Comparison of ENCODE assay signal across 8 cellular contexts in genomic region chrX:48576108-48576507, GRCh38. TPM values are rescaled to one million over a fixed set of nuclear protein-coding genes. Genes with fewer than 3 reads are reported as not detected.
DNase-seq lines count a peak whose midpoint lies in the region; ATAC-seq, FAIRE-seq and TF ChIP-seq lines count a peak whose summit lies in the region.

No MANE protein-coding gene starts in this region.

- peak overlapping the region; percentile 80 for H3K4me3 ChIP-seq in bronchial epithelial cell (ENCODE audit: low read depth, low read length)

- H3K9me3 ChIP-seq in KOPT-K1 (ENCODE audit: insufficient read depth, low read length, poor library complexity, severe bottlenecking): no peaks in the 10 kb centered on the region

- H3K4me3 Mint-ChIP-seq in CD14-positive monocyte: peak overlapping the region in 1 of 2 donors; percentile 35
- H3K4me3 Mint-ChIP-seq in natural killer cell treated with Interleukin-12 subunit alpha and Interleukin-12 subunit beta and Interleukin-15 and Interleukin-18, amount 100 ng/mL, for 72 hours: peak overlapping the region; percentile 95

- no peaks in the 10 kb centered on the region for H3K27me3 ChIP-seq in bronchial epithelial cell (ENCODE audit: control insufficient read depth, insufficient read depth, low read length)

- H3K4me1 Mint-ChIP-seq in CD14-positive monocyte: peaks cover 16% of the 10 kb centered on the region
- peaks cover 25 to 43% of the 10 kb centered on the region in 2 donors for H3K4me1 Mint-ChIP-seq in natural killer cell treated with Interleukin-12 subunit alpha and Interleukin-12 subunit beta and Interleukin-15 and Interleukin-18, amount 100 ng/mL, for 72 hours (ENCODE audit: low read depth in 2 of 2)

- FAIRE-seq in bronchial epithelial cell (lab: Jason Lieb, UNC): no peak

- DNase-seq in CD14-positive monocyte (ENCODE audit: low spot score): no peak
- no peak for DNase-seq in bronchial epithelial cell (ENCODE audit: low read depth)
- DNase-seq in natural killer cell treated with Interleukin-12 subunit alpha and Interleukin-12 subunit beta and Interleukin-15 and Interleukin-18, amount 100 ng/mL, for 72 hours (ENCODE audit: low spot score): no peak
- no peak for DNase-seq in germinal center (ENCODE audit: low spot score)
- no peak for DNase-seq in DMS79 (lab: John Stamatoyannopoulos, UW)
- DNase-seq in cerebellar nuclear complex (lab: John Stamatoyannopoulos, UW): no peak

- H3K9me3 Mint-ChIP-seq in CD14-positive monocyte: peaks cover 0 to 15% (median 4%) of the 10 kb centered on the region in 7 donors
- no peaks in the 10 kb centered on the region for H3K9me3 Mint-ChIP-seq in natural killer cell treated with Interleukin-12 subunit alpha and Interleukin-12 subunit beta and Interleukin-15 and Interleukin-18, amount 100 ng/mL, for 72 hours

- no peak for TF ChIP-seq CTCF in CD14-positive monocyte (IDR thresholded peaks at IDR 0.05)
- TF ChIP-seq CTCF in bronchial epithelial cell (IDR thresholded peaks at IDR 0.05; ENCODE audit: insufficient read depth, low read length, severe bottlenecking): no peak

- H3K27ac ChIP-seq in KOPT-K1 (ENCODE audit: low read depth, low read length, poor library complexity, severe bottlenecking): peak overlapping the region; percentile 98

- ATAC-seq in natural killer cell treated with Interleukin-12 subunit alpha and Interleukin-12 subunit beta and Interleukin-15 and Interleukin-18, amount 100 ng/mL, for 72 hours: no peak
- no peak for ATAC-seq in HG03196 (IDR thresholded peaks at IDR 0.05; ENCODE audit: unreplicated experiment)

- H3K36me3 ChIP-seq in KOPT-K1 (ENCODE audit: insufficient read depth, low read length) (peaks cover 54% of the 10 kb centered on the region), bronchial epithelial cell (ENCODE audit: control insufficient read depth, insufficient read depth, low read length) (peaks cover 9% of the 10 kb centered on the region)

- peaks cover 38 to 40% of the 10 kb centered on the region in 2 donors for H3K36me3 Mint-ChIP-seq in CD14-positive monocyte
- H3K36me3 Mint-ChIP-seq in natural killer cell treated with Interleukin-12 subunit alpha and Interleukin-12 subunit beta and Interleukin-15 and Interleukin-18, amount 100 ng/mL, for 72 hours: peaks cover 30% of the 10 kb centered on the region

- intact Hi-C loops in CD14-positive monocyte (cut with micrococcal nuclease): loop anchor here in 1 of 2 donors (10.0 kb wide), 2 partner anchors 101 to 229 kb away; partner anchors contain the start of genes FTSJ1, HDAC6 and SLC38A5

- peaks cover 0 to 3% (median 0%) of the 10 kb centered on the region in 3 donors for H3K27me3 Mint-ChIP-seq in CD14-positive monocyte (ENCODE audit: low read depth in 3 of 3)
- no peaks in the 10 kb centered on the region for H3K27me3 Mint-ChIP-seq in natural killer cell treated with Interleukin-12 subunit alpha and Interleukin-12 subunit beta and Interleukin-15 and Interleukin-18, amount 100 ng/mL, for 72 hours

- peak overlapping the region in 6 of 7 donors; percentile 13 to 100 (median 98) for H3K27ac Mint-ChIP-seq in CD14-positive monocyte
- H3K27ac Mint-ChIP-seq in natural killer cell treated with Interleukin-12 subunit alpha and Interleukin-12 subunit beta and Interleukin-15 and Interleukin-18, amount 100 ng/mL, for 72 hours: peak overlapping the region; percentile 99 to 100

RNA-seq across cellular contexts. Expression of gene RBM3, which starts 1.8 kb away (rescaled TPM):
- polyA plus RNA-seq in CD14-positive monocyte: 100 to 1,000 TPM; 187 to 203 TPM
- 163 and 177 TPM in 2 replicates for total RNA-seq in bronchial epithelial cell
- total RNA-seq in natural killer cell treated with Interleukin-12 subunit alpha and Interleukin-12 subunit beta and Interleukin-15 and Interleukin-18, amount 100 ng/mL, for 72 hours: 100 to 1,000 TPM; 329 to 362 TPM

RNA-seq across cellular contexts. Expression of gene WDR13, which starts 21.2 kb away (rescaled TPM):
- 10 to 100 TPM; 68.6 to 93.3 TPM for polyA plus RNA-seq in CD14-positive monocyte
- 121 and 164 TPM in 2 replicates for total RNA-seq in bronchial epithelial cell
- 10 to 100 TPM; 39.7 to 64.7 TPM for total RNA-seq in natural killer cell treated with Interleukin-12 subunit alpha and Interleukin-12 subunit beta and Interleukin-15 and Interleukin-18, amount 100 ng/mL, for 72 hours

RNA-seq across cellular contexts. Expression of gene TBC1D25, which starts 36.6 kb away (rescaled TPM):
- polyA plus RNA-seq in CD14-positive monocyte: 1 to 10 TPM; 5.7 to 6.6 TPM
- total RNA-seq in bronchial epithelial cell: 3.8 and 3.9 TPM in 2 replicates
- 10 to 100 TPM; 31.8 to 37.0 TPM for total RNA-seq in natural killer cell treated with Interleukin-12 subunit alpha and Interleukin-12 subunit beta and Interleukin-15 and Interleukin-18, amount 100 ng/mL, for 72 hours

RNA-seq across cellular contexts. Expression of gene EBP, which starts 54.5 kb away (rescaled TPM):
- polyA plus RNA-seq in CD14-positive monocyte: 10 to 100 TPM; 47.4 to 59.5 TPM
- total RNA-seq in bronchial epithelial cell: 122 and 244 TPM in 2 replicates
- 100 to 1,000 TPM; 380 to 399 TPM for total RNA-seq in natural killer cell treated with Interleukin-12 subunit alpha and Interleukin-12 subunit beta and Interleukin-15 and Interleukin-18, amount 100 ng/mL, for 72 hours
